Comparison of ENCODE assay signal across 9 cellular contexts in the genomic region with DNA sequence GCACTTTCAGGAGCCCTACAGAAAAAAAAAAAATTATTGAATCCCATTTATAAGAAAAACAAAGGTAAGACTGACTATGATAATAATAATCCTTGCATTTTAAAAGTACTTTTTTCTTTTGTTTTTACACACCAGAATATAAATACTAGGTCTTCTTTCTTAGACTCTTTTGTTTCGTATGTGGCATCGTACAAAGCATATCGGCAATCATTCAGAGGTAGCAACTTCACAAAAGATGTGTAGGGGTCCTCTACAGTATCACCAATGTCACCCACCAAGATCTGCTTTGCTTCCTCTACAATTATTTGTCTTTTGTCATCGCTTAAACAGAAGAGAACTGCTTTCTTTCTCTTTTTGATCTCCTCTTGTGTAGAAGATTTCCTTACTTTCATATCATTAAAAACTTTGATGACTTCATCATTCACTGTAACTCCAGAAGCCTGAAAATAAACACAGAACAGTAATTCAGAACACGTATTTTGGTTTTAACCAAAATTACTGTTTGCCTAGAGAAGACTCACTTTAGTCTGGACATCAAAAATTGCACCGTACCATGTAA. TPM values are rescaled to one million over a fixed set of nuclear protein-coding genes. Genes with fewer than 3 reads are reported as not detected.
DNase-seq lines count a peak whose midpoint lies in the region; ATAC-seq, FAIRE-seq and TF ChIP-seq lines count a peak whose summit lies in the region.
"Had no signal": no experiment of that assay in that cellular context is flagged by ENCODE, and none has a peak within 500 bp of the region (broad histone marks: within the 10 kb centered on the region; RNA-seq: fewer than 3 reads in every experiment).

No MANE protein-coding gene starts in this region.

- 41% methylated on average over 6 of the region's 6 CpGs for WGBS in A549 (ENCODE audit: missing lambda C conversion rate)

- no peaks in the 10 kb centered on the region for H3K27me3 Mint-ChIP-seq in IgD-negative memory B cell
- H3K27me3 Mint-ChIP-seq in central memory CD8-positive, alpha-beta T cell = no peaks in the 10 kb centered on the region

- FAIRE-seq in A549 (lab: Jason Lieb, UNC) = no peak

- H3K27ac ChIP-seq in A549 (peak overlapping the region; percentile 83 to 99), muscle layer of duodenum (ENCODE audit: low read length) (peak overlapping the region; percentile 86)

- peaks cover 8 to 17% of the 10 kb centered on the region in 2 donors for H3K36me3 ChIP-seq in muscle layer of duodenum (ENCODE audit: control insufficient read depth in 1 of 2, insufficient read depth in 2 of 2, low read length in 2 of 2)

- H3K4me3 Mint-ChIP-seq in IgD-negative memory B cell = peak overlapping the region; percentile 93 to 97 (median 94)
- peak overlapping the region; percentile 84 for H3K4me3 Mint-ChIP-seq in central memory CD8-positive, alpha-beta T cell

- peaks cover 26 to 29% (median 26%) of the 10 kb centered on the region in 3 donors for H3K4me1 Mint-ChIP-seq in IgD-negative memory B cell
- peaks cover 8% of the 10 kb centered on the region for H3K4me1 Mint-ChIP-seq in central memory CD8-positive, alpha-beta T cell

- H3K4me1 ChIP-seq in A549 (peaks cover 49% of the 10 kb centered on the region), muscle layer of duodenum (ENCODE audit: control insufficient read depth in 1 of 2, insufficient read depth in 2 of 2, low read length in 2 of 2) (peaks cover 4 to 32% of the 10 kb centered on the region in 2 donors)

- no peaks in the 10 kb centered on the region for H3K27me3 ChIP-seq in muscle layer of duodenum (ENCODE audit: low read depth, low read length)

- DNase-seq in A549 (ENCODE audit: low read depth in 1 of 2, low spot score in 1 of 2) (no peak), NCI-H146 treated with DMSO at 0.1 percent for 48 hours (lab: John Stamatoyannopoulos, UW; ENCODE audit: unreplicated experiment) (no peak), posterior vena cava (ENCODE audit: low spot score) (no peak)
- DNase-seq in central memory CD8-positive, alpha-beta T cell (ENCODE audit: low spot score in 2 of 2) = no peak
- no peak for DNase-seq in activated effector memory CD4-positive, alpha-beta T cell treated with anti-CD3 and anti-CD28 coated beads, Interleukin-2, amount 50 U/mL, for 16 hours
- DNase-seq: NCI-H1092 had no signal

- intact Hi-C loops in posterior vena cava (cut with DNase I) = no loop called here

- H3K4me3 ChIP-seq in A549 = peak overlapping the region; percentile 74
- peak overlapping the region; percentile 77 to 78 for H3K4me3 ChIP-seq in muscle layer of duodenum (ENCODE audit: low read depth in 1 of 2, low read length in 2 of 2)

- POLR2A ChIA-PET in A549 (lab: Yijun Ruan, JAX) = interaction anchor here (0.6 to 4.4 kb wide), 4 partner anchors 13 to 68 kb away, joined by 3 to 29 read pairs (median 11); no protein-coding TSS in a partner anchor

- TF ChIP-seq CTCF in A549 (IDR thresholded peaks at IDR 0.05) = no peak

- TF ChIP-seq POLR2A in A549 (IDR thresholded peaks at IDR 0.05; ENCODE audit: low read length) = no peak

- no peaks in the 10 kb centered on the region for H3K9me3 Mint-ChIP-seq in IgD-negative memory B cell
- no peaks in the 10 kb centered on the region for H3K9me3 Mint-ChIP-seq in central memory CD8-positive, alpha-beta T cell

- TF ChIP-seq EP300 in A549 (IDR thresholded peaks at IDR 0.05) = no peak

- CTCF ChIA-PET in A549 (lab: Yijun Ruan, JAX) = interaction anchor here (0.6 to 3.7 kb wide), 5 partner anchors 10 to 40 kb away, joined by 3 to 15 read pairs (median 8); no protein-coding TSS in a partner anchor

- no peak for TF ChIP-seq RAD21 in A549 (conservative IDR thresholded peaks at IDR 0.05 in 1 of 2, IDR thresholded peaks at IDR 0.05 in 1 of 2)

- peak overlapping the region; percentile 75 to 96 (median 95) for H3K27ac Mint-ChIP-seq in IgD-negative memory B cell
- peak overlapping the region; percentile 83 for H3K27ac Mint-ChIP-seq in central memory CD8-positive, alpha-beta T cell (ENCODE audit: low read depth)

- ATAC-seq in A549 (no peak), GM18861 (IDR thresholded peaks at IDR 0.05; ENCODE audit: unreplicated experiment) (no peak)
- ATAC-seq in central memory CD8-positive, alpha-beta T cell (replicated peaks; ENCODE audit: extremely low read depth, poor library complexity, severe bottlenecking) = no peak

- H3K9me3 ChIP-seq in A549 = no peaks in the 10 kb centered on the region
- H3K9me3 ChIP-seq in muscle layer of duodenum (ENCODE audit: control insufficient read depth in 1 of 2, low read length in 2 of 2) = no peaks in the 10 kb centered on the region

- peak overlapping the region; percentile 72 for H3K4me2 ChIP-seq in A549

- H3K36me3 Mint-ChIP-seq in IgD-negative memory B cell = peaks cover 3% of the 10 kb centered on the region
- peaks cover 7% of the 10 kb centered on the region for H3K36me3 Mint-ChIP-seq in central memory CD8-positive, alpha-beta T cell (ENCODE audit: insufficient read depth)

TF ChIP-seq in A549, 52 proteins besides CTCF, POLR2A, EP300 and RAD21:
- TF ChIP-seq FOXS1 (CRISPR knock-in tag; IDR thresholded peaks at IDR 0.05) (no peak), MYC (IDR thresholded peaks at IDR 0.05; ENCODE audit: borderline replicate concordance, low read length) (0 out of 2 replicates have a peak, but pooled peaks have one; percentile 1)
TF ChIP-seq in A549: peak in this region for 1.

RNA-seq across cellular contexts. Expression of gene CFL2, which starts 1.2 kb away (rescaled TPM):
- polyA plus RNA-seq in A549 (2011; rRNA removed) (144 and 167 TPM in 2 replicates), A549 (2017; fragmentation: RNase III; extraction: RNeasy Plus Mini Kit Qiagen cat#74134 plus additional on column Dnase treatment) (105 to 116 TPM (median 105 TPM) in 3 replicates), IgD-negative memory B cell (9.3 TPM)
- 29.1 and 30.7 TPM in 2 replicates for polyA plus RNA-seq in A549 (2012; cell fraction: cytosol; rRNA removed)
- polyA plus RNA-seq in A549 (2012; cell fraction: nucleus; rRNA removed) = 7.2 and 13.0 TPM in 2 replicates
- polyA minus RNA-seq in A549 (2011; rRNA and poly(A)+ RNA removed) = 33.0 and 37.8 TPM in 2 replicates
- total RNA-seq in posterior vena cava = 100 to 1,000 TPM; 218 to 289 TPM
